ENCODE assay signal across 8 cellular contexts in genomic region chrX:136880003-136880451, GRCh38. TPM values are rescaled to one million over a fixed set of nuclear protein-coding genes. Genes with fewer than 3 reads are reported as not detected.
A peak's percentile ranks its signal among the peaks of the same experiment; 100 is the strongest.
DNase-seq lines count a peak whose midpoint lies in the region; ATAC-seq and TF ChIP-seq lines count a peak whose summit lies in the region.

No MANE protein-coding gene starts in this region.

- H3K27me3 ChIP-seq in BJ (ENCODE audit: control insufficient read depth, insufficient read depth, low read length) (no peaks in the 10 kb centered on the region), esophagus squamous epithelium (no peaks in the 10 kb centered on the region), uterus (no peaks in the 10 kb centered on the region)

- WGBS in esophagus squamous epithelium, 2 donors = 0 to 41% methylated on average over 13 to 30 of the region's 32 CpGs

- CTCF ChIA-PET in BJ (lab: Yijun Ruan, JAX) = no interaction called here

- POLR2A ChIA-PET in BJ (lab: Charles Lee) = no interaction called here

- H3K36me3 ChIP-seq in BJ (ENCODE audit: control insufficient read depth, insufficient read depth, low read length) = peaks cover 2% of the 10 kb centered on the region
- peaks cover 0 to 35% (median 10%) of the 10 kb centered on the region in 3 donors for H3K36me3 ChIP-seq in esophagus squamous epithelium
- H3K36me3 ChIP-seq in uterus = no peaks in the 10 kb centered on the region

- no peak for DNase-seq in BJ (ENCODE audit: low read depth)
- DNase-seq in M059J (ENCODE audit: low read depth) = peak; percentile 38
- peak; percentile 13 for DNase-seq in activated T-cell treated with anti-CD3 and anti-CD28 coated beads for 4 hours
- DNase-seq in esophagus squamous epithelium (lab: John Stamatoyannopoulos, UW) = no peak
- no peak for DNase-seq in natural killer cell
- DNase-seq in uterus = peak; percentile 33 to 35
- no peak for DNase-seq in epidermal melanocyte (ENCODE audit: insufficient read length, low spot score)

- intact Hi-C loops in esophagus squamous epithelium (cut with DNase I) = no loop called here
- intact Hi-C loops in natural killer cell (cut with micrococcal nuclease) = no loop called here
- intact Hi-C loops in uterus (cut with DNase I; ENCODE audit: low total_unique reads) = no loop called here

- H3K4me3 ChIP-seq in BJ (ENCODE audit: low read depth, low read length) (peak overlapping the region; percentile 77), esophagus squamous epithelium (peak overlapping the region; percentile 58 to 77 (median 74)), uterus (peak overlapping the region; percentile 74 to 82)

- H3K4me3 Mint-ChIP-seq in natural killer cell = peak overlapping the region; percentile 97

- peak overlapping the region; percentile 90 to 95 (median 94) for H3K27ac ChIP-seq in esophagus squamous epithelium
- H3K27ac ChIP-seq in uterus = peak overlapping the region; percentile 92 to 97

- peaks cover 0 to 21% (median 0%) of the 10 kb centered on the region in 3 donors for H3K4me1 ChIP-seq in esophagus squamous epithelium
- no peaks in the 10 kb centered on the region for H3K4me1 ChIP-seq in uterus

- TF ChIP-seq POLR2A in esophagus squamous epithelium (IDR thresholded peaks at IDR 0.05) = no peak
- TF ChIP-seq POLR2A in uterus (IDR thresholded peaks at IDR 0.05) = no peak

- H3K9me3 ChIP-seq in esophagus squamous epithelium (no peaks in the 10 kb centered on the region), uterus (no peaks in the 10 kb centered on the region)

- no peaks in the 10 kb centered on the region for H3K9me3 Mint-ChIP-seq in natural killer cell

- TF ChIP-seq CTCF in BJ (IDR thresholded peaks at IDR 0.05; ENCODE audit: insufficient read depth, low read depth, low read length) (no peak), esophagus squamous epithelium (IDR thresholded peaks at IDR 0.05) (no peak), natural killer cell (IDR thresholded peaks at IDR 0.05) (no peak), uterus (IDR thresholded peaks at IDR 0.05) (no peak)

- H3K27ac Mint-ChIP-seq in natural killer cell = peak overlapping the region; percentile 96 to 97

- no peaks in the 10 kb centered on the region for H3K36me3 Mint-ChIP-seq in natural killer cell

- peaks cover 7 to 8% of the 10 kb centered on the region in 2 donors for H3K4me1 Mint-ChIP-seq in natural killer cell

- H3K27me3 Mint-ChIP-seq in natural killer cell (ENCODE audit: low read depth in 2 of 2) = no peaks in the 10 kb centered on the region

- ATAC-seq in GM21423 (IDR thresholded peaks at IDR 0.05; ENCODE audit: unreplicated experiment) (peak; percentile 17), natural killer cell (peak; percentile 44 to 65 (median 52))

RNA-seq across cellular contexts. Expression of gene RBMX, which starts 0.5 kb away (rescaled TPM):
- polyA plus RNA-seq in BJ (2011; rRNA removed) = 73.5 and 95.5 TPM in 2 replicates
- 40.5 and 41.8 TPM in 2 replicates for polyA minus RNA-seq in BJ (2011; rRNA and poly(A)+ RNA removed)
- total RNA-seq in M059J (2014; rRNA removed; shearing (Covaris generic)) = 383 and 530 TPM in 2 replicates
- 100 to 1,000 TPM; 125 to 220 (median 205) TPM for total RNA-seq in esophagus squamous epithelium
- 100 to 1,000 TPM; 171 to 208 (median 174) TPM for total RNA-seq in natural killer cell
- total RNA-seq in uterus = 100 to 1,000 TPM; 231 to 478 (median 248) TPM

Comparison
In these comparisons a context has a peak if more than half of its experiments do, and no peak if none do; other contexts are left out.
1. DNase-seq: peak in M059J (single experiment), activated T-cell treated with anti-CD3 and anti-CD28 coated beads for 4 hours (single experiment) and uterus (2 of 2); none in BJ (single experiment), esophagus squamous epithelium (single experiment), natural killer cell (single experiment) and epidermal melanocyte (single experiment).
2. Peak in every context shown above with its lines, with median percentiles within 50 percentile points of each other: H3K4me3 ChIP-seq.